In genomic region chr11:8099291-8099899, GRCh38 we compare ENCODE assay signal across 8 cellular contexts. TPM values are rescaled to one million over a fixed set of nuclear protein-coding genes. Genes with fewer than 3 reads are reported as not detected.
DNase-seq lines count a peak whose midpoint lies in the region; ATAC-seq, FAIRE-seq and TF ChIP-seq lines count a peak whose summit lies in the region.

No MANE protein-coding gene starts in this region.

- no peaks in the 10 kb centered on the region for H3K36me3 Mint-ChIP-seq in activated naive CD4-positive, alpha-beta T cell treated with anti-CD3 and anti-CD28 coated beads, Interleukin-2, amount 50 U/mL, for 72 hours

- TF ChIP-seq CTCF in GM12875 (IDR thresholded peaks at IDR 0.05; ENCODE audit: borderline replicate concordance, insufficient read depth, low read depth, low read length) = peak; percentile 71

- H3K27ac Mint-ChIP-seq in activated naive CD4-positive, alpha-beta T cell treated with anti-CD3 and anti-CD28 coated beads, Interleukin-2, amount 50 U/mL, for 72 hours = no peak overlapping the region

- no peak overlapping the region for H3K4me3 ChIP-seq in GM12875 (ENCODE audit: low read depth, low read length)

- DNase-seq in ACHN (peak; percentile 65), HTR-8/SVneo (ENCODE audit: insufficient read length, low spot score) (peak; percentile 55), SK-N-DZ (ENCODE audit: low spot score) (peak; percentile 66), Right ventricle myocardium superior (peak; percentile 85), putamen (ENCODE audit: low spot score) (peak; percentile 72), GF-D8 (lab: John Stamatoyannopoulos, UW) (no peak)
- DNase-seq in activated naive CD4-positive, alpha-beta T cell treated with anti-CD3 and anti-CD28 coated beads, Interleukin-2, amount 50 U/mL, for 72 hours (ENCODE audit: low spot score in 2 of 2) = peak; percentile 54 to 73

- FAIRE-seq in HTR-8/SVneo (lab: Jason Lieb, UNC) = peak; percentile 4

- in situ Hi-C loops in ACHN (cut with HindIII; ENCODE audit: low pct_ligation_motif_present, low pct_unique_long_range_greater_than_20kb, low sequenced_read_pairs) = no loop called here

- H3K9me3 Mint-ChIP-seq in activated naive CD4-positive, alpha-beta T cell treated with anti-CD3 and anti-CD28 coated beads, Interleukin-2, amount 50 U/mL, for 72 hours = no peaks in the 10 kb centered on the region

- peak; percentile 57 to 68 for ATAC-seq in activated naive CD4-positive, alpha-beta T cell treated with anti-CD3 and anti-CD28 coated beads, Interleukin-2, amount 50 U/mL, for 72 hours
- peak; percentile 67 for ATAC-seq in Right ventricle myocardium superior (ENCODE audit: poor library complexity)

- intact Hi-C loops in Right ventricle myocardium superior (cut with DNase I) = loop anchor here (2.0 kb wide), 1 partner anchor 93 kb away; no protein-coding TSS in a partner anchor

RNA-seq across cellular contexts. Expression of gene TUB, which starts 18.4 kb away (rescaled TPM):
- polyA plus RNA-seq in SK-N-DZ (2014; cell fraction: cytosol; rRNA removed) = 60.9 and 82.4 TPM in 2 replicates
- polyA plus RNA-seq in SK-N-DZ (2014; cell fraction: nucleus; rRNA removed) = 213 and 243 TPM in 2 replicates
- total RNA-seq in activated naive CD4-positive, alpha-beta T cell treated with anti-CD3 and anti-CD28 coated beads, Interleukin-2, amount 50 U/mL, for 72 hours = under 1 TPM; 0.07 to 0.41 TPM
- 20.5 TPM for total RNA-seq in Right ventricle myocardium superior

Comparison
In these comparisons a context has a peak if more than half of its experiments do, and no peak if none do; other contexts are left out.
1. RNA of gene TUB, which starts 18.4 kb away (total RNA-seq): 20.5 TPM in Right ventricle myocardium superior (single experiment); 0.07 to 0.41 TPM in activated naive CD4-positive, alpha-beta T cell treated with anti-CD3 and anti-CD28 coated beads, Interleukin-2, amount 50 U/mL, for 72 hours; every median in the first group is over 10 times any median in the second.